1 cellular context compared by ENCODE assay signal in the genomic region with DNA sequence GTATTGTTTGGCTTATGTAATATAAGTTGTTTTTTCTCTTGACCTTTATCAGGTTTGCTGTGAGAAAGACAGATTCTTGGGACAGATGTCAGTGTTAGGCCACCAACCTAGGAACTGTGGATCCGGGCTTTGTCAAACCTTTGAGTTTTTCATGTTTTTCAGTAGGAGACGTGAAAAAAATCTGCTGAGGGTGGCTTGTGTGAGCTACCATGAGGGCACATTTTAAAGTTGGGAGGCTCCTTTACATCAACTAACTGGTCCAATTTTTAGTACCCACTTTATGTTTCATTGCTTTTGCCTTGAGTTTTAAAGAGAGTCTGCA.
A peak's percentile ranks its signal among the peaks of the same experiment; 100 is the strongest.
TF ChIP-seq lines count a peak whose summit lies in the region.

No MANE protein-coding gene starts in this region.

TF ChIP-seq in K562, 482 proteins besides CTCF, POLR2A, EP300 and RAD21 (continued from another document and continues in another):
- TF ChIP-seq, protein P1, sequence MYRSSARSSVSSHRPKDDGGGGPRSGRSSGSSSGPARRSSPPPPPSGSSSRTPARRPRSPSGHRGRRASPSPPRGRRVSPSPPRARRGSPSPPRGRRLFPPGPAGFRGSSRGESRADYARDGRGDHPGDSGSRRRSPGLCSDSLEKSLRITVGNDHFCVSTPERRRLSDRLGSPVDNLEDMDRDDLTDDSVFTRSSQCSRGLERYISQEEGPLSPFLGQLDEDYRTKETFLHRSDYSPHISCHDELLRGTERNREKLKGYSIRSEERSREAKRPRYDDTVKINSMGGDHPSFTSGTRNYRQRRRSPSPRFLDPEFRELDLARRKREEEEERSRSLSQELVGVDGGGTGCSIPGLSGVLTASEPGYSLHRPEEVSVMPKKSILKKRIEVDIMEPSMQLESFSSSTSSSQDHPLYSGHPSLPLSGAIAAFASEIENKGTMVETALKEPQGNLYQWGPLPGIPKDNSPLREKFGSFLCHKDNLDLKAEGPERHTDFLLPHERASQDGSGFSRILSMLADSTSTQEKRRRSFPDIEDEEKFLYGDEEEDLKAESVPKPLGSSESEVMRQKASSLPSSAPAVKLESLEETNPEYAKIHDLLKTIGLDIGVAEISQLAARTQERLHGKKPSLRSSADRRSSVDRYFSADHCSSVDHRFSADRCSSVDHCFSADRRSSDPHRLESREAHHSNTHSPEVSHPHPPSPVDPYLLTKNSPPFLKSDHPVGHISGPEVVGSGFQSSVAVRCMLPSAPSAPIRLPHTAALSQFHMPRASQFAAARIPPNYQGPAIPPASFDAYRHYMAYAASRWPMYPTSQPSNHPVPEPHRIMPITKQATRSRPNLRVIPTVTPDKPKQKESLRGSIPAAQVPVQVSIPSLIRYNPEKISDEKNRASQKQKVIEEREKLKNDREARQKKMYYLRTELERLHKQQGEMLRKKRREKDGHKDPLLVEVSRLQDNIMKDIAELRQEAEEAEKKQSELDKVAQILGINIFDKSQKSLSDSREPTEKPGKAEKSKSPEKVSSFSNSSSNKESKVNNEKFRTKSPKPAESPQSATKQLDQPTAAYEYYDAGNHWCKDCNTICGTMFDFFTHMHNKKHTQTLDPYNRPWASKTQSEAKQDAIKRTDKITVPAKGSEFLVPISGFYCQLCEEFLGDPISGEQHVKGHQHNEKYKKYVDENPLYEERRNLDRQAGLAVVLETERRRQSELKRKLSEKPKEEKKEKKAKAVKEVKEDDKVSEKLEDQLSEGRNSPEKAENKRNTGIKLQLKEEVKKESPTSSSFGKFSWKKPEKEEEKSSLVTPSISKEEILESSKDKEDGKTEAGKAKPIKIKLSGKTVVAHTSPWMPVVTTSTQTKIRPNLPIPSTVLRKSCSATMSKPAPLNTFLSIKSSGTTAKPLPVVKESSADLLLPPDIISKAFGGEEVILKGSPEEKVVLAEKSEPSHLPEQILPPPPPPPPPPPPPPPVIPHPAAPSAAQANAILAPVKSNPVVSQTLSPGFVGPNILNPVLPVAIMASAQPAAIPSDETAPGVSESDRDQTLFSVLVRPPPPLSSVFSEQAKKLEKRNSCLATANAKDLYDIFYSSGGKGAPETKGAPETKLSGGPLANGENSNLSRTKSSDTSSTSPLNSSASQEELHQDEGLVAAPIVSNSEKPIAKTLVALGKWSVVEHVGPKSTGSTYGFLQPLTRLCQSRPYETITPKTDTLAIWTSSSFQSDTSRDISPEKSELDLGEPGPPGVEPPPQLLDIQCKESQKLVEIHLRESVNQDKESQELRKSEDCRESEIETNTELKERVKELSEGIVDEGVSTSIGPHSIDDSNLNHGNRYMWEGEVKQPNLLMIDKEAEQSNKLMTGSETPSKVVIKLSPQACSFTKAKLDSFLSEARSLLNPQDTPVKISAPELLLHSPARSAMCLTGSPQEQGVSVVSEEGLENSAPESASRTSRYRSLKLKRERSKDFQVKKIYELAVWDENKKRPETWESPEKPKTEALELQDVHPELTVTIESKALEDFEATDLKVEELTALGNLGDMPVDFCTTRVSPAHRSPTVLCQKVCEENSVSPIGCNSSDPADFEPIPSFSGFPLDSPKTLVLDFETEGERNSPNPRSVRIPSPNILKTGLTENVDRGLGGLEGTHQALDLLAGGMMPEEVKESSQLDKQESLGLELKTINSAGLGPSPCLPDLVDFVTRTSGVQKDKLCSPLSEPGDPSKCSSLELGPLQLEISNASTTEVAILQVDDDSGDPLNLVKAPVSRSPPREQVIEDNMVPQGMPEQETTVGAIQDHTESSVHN (IDR thresholded peaks at IDR 0.05; ENCODE audit: borderline replicate concordance in 1 of 2, low read depth in 1 of 2), result peak in 1 of 2 experiments; percentile 83; a peak in 1 of 4 replicates
- TF ChIP-seq ZNF347 (CRISPR knock-in tag; IDR thresholded peaks at IDR 0.05; ENCODE audit: low read depth) (no peak), GTF2E2 (tag; IDR thresholded peaks at IDR 0.05) (peak; percentile 36; the same call in 1 of the 2 replicates), RCOR1 (IDR thresholded peaks at IDR 0.05; ENCODE audit: borderline replicate concordance in 1 of 2, low read depth in 2 of 2, low read length in 2 of 2) (0 out of 4 replicates have a peak, but pooled peaks of 1 of the 2 experiments have one; percentile 12), ZNF384 (IDR thresholded peaks at IDR 0.05; ENCODE audit: low read depth, low read length) (0 out of 2 replicates have a peak, but pooled peaks have one; percentile 2), ZNF311 (CRISPR knock-in tag; IDR thresholded peaks at IDR 0.05) (peak; percentile 75; the same call in 1 of the 2 replicates), HMG20A (CRISPR knock-in tag; conservative IDR thresholded peaks at IDR 0.05) (0 out of 2 replicates have a peak, but pooled peaks have one; percentile 19), RBFOX2 (IDR thresholded peaks at IDR 0.05; ENCODE audit: low read depth, low read length) (no peak), GATAD2B (IDR thresholded peaks at IDR 0.05; ENCODE audit: borderline replicate concordance) (peak; percentile 38; the same call in 1 of the 2 replicates), MTA1 (IDR thresholded peaks at IDR 0.05; ENCODE audit: borderline replicate concordance) (0 out of 2 replicates have a peak, but pooled peaks have one; percentile 1), ZNF507 (tag; conservative IDR thresholded peaks at IDR 0.05) (no peak), SRSF1 (IDR thresholded peaks at IDR 0.05; ENCODE audit: low read depth, low read length) (no peak), ZNF518B (CRISPR knock-in tag; IDR thresholded peaks at IDR 0.05) (no peak), FOXA3 (CRISPR knock-in tag; conservative IDR thresholded peaks at IDR 0.05 in 1 of 2, IDR thresholded peaks at IDR 0.05 in 1 of 2) (peak in 1 of 2 experiments; percentile 50; a peak in 1 of 4 replicates), HDAC3 (IDR thresholded peaks at IDR 0.05; ENCODE audit: borderline replicate concordance, partially characterized antibody) (peak; percentile 87), SMARCA5 (IDR thresholded peaks at IDR 0.05) (0 out of 2 replicates have a peak, but pooled peaks have one; percentile 8), SAFB (IDR thresholded peaks at IDR 0.05; ENCODE audit: borderline replicate concordance, low read depth, low read length) (no peak), DEAF1 (CRISPR knock-in tag; IDR thresholded peaks at IDR 0.05) (peak; percentile 26; the same call in 1 of the 2 replicates), E4F1 (CRISPR knock-in tag; IDR thresholded peaks at IDR 0.05; ENCODE audit: borderline replicate concordance) (no peak), TCFL5 (CRISPR knock-in tag; conservative IDR thresholded peaks at IDR 0.05) (no peak), SP1 (CRISPR knock-in tag; IDR thresholded peaks at IDR 0.05) (no peak), ZNF165 (CRISPR knock-in tag; IDR thresholded peaks at IDR 0.05; ENCODE audit: borderline replicate concordance) (no peak), ZNF785 (CRISPR knock-in tag; IDR thresholded peaks at IDR 0.05) (no peak), U2AF2 (optimal IDR thresholded peaks at IDR 0.05; ENCODE audit: low read depth, low read length) (no peak), CEBPG (CRISPR knock-in tag; IDR thresholded peaks at IDR 0.05) (no peak), CEBPG (tag; conservative IDR thresholded peaks at IDR 0.05 in 1 of 2, IDR thresholded peaks at IDR 0.05 in 1 of 2) (peak in 1 of 2 experiments; percentile 24; a peak in 1 of 4 replicates), ZNF75A (CRISPR knock-in tag; IDR thresholded peaks at IDR 0.05) (no peak), RAD51 (IDR thresholded peaks at IDR 0.05; ENCODE audit: borderline replicate concordance, low read depth) (0 out of 2 replicates have a peak, but pooled peaks have one; percentile 5), SMARCB1 (IDR thresholded peaks at IDR 0.05; ENCODE audit: insufficient read length, low read depth) (no peak), ERF (CRISPR knock-in tag; IDR thresholded peaks at IDR 0.05) (0 out of 2 replicates have a peak, but pooled peaks have one; percentile 17), TEAD4 (IDR thresholded peaks at IDR 0.05; ENCODE audit: low read length) (no peak), TEAD4 (CRISPR knock-in tag; IDR thresholded peaks at IDR 0.05; ENCODE audit: borderline replicate concordance) (no peak), DMBX1 (CRISPR knock-in tag; IDR thresholded peaks at IDR 0.05; ENCODE audit: borderline replicate concordance) (0 out of 2 replicates have a peak, but pooled peaks have one; percentile 39), PTBP1 (IDR thresholded peaks at IDR 0.05; ENCODE audit: low read depth, low read length) (no peak), KHSRP (IDR thresholded peaks at IDR 0.05) (peak; percentile 34; the same call in 1 of the 2 replicates), REST (CRISPR knock-in tag; IDR thresholded peaks at IDR 0.05; ENCODE audit: low read depth) (no peak)
- TF ChIP-seq, protein P2, sequence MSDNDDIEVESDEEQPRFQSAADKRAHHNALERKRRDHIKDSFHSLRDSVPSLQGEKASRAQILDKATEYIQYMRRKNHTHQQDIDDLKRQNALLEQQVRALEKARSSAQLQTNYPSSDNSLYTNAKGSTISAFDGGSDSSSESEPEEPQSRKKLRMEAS (CRISPR knock-in tag; IDR thresholded peaks at IDR 0.05), result no peak
- TF ChIP-seq, protein P3, sequence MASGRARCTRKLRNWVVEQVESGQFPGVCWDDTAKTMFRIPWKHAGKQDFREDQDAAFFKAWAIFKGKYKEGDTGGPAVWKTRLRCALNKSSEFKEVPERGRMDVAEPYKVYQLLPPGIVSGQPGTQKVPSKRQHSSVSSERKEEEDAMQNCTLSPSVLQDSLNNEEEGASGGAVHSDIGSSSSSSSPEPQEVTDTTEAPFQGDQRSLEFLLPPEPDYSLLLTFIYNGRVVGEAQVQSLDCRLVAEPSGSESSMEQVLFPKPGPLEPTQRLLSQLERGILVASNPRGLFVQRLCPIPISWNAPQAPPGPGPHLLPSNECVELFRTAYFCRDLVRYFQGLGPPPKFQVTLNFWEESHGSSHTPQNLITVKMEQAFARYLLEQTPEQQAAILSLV (tag; IDR thresholded peaks at IDR 0.05), result no peak
